In the genomic region with DNA sequence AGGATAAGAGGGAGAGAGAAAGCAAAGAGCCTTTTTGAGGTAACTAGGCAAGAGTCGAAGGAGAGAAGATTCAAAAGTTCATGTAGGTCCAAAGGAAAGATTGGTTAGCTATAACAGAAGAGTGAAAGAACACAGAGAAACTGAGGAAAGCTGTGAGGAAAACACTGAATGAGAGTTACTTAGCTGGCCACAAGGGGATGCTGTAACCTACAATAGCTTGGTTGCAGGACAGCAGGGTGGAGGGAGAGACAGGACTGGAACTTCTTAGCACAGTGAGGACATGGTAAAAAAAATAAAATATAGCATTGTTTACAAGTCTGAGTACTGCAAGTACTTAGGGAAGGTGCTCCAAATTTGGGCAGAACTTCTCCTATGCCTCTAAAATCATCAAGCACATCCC, we compare ENCODE assay signal across 1 cellular context.
TF ChIP-seq lines count a peak whose summit lies in the region.

No MANE protein-coding gene starts in this region.

TF ChIP-seq in HCT116, 20 proteins besides CTCF, POLR2A, EP300 and RAD21 (continued from another document):
- no peak for TF ChIP-seq POLR2AphosphoS5 (IDR thresholded peaks at IDR 0.05; ENCODE audit: low read depth, low read length)
- TF ChIP-seq SIN3A (IDR thresholded peaks at IDR 0.05; ENCODE audit: low read depth), result no peak
- TF ChIP-seq, protein P1, sequence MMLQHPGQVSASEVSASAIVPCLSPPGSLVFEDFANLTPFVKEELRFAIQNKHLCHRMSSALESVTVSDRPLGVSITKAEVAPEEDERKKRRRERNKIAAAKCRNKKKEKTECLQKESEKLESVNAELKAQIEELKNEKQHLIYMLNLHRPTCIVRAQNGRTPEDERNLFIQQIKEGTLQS (IDR thresholded peaks at IDR 0.05), result no peak
- no peak for TF ChIP-seq TCF7L2 (IDR thresholded peaks at IDR 0.05; ENCODE audit: borderline replicate concordance, extremely low read depth, insufficient read depth, insufficient read length)
- TF ChIP-seq SP1 (IDR thresholded peaks at IDR 0.05; ENCODE audit: low read depth), result no peak
- no peak for TF ChIP-seq FOSL1 (IDR thresholded peaks at IDR 0.05; ENCODE audit: low read depth)
- TF ChIP-seq EZH2 (IDR thresholded peaks at IDR 0.05), result no peak
- no peak for TF ChIP-seq ELF1 (IDR thresholded peaks at IDR 0.05; ENCODE audit: borderline replicate concordance, low read depth)
- no peak for TF ChIP-seq EGR1 (IDR thresholded peaks at IDR 0.05; ENCODE audit: low read depth)
- no peak for TF ChIP-seq ZNF274 (IDR thresholded peaks at IDR 0.05; ENCODE audit: low read depth, low read length)
- no peak for TF ChIP-seq EZH2phosphoT487 (IDR thresholded peaks at IDR 0.05; ENCODE audit: borderline replicate concordance)
- TF ChIP-seq JUND (IDR thresholded peaks at IDR 0.05), result no peak
- TF ChIP-seq, protein P2, sequence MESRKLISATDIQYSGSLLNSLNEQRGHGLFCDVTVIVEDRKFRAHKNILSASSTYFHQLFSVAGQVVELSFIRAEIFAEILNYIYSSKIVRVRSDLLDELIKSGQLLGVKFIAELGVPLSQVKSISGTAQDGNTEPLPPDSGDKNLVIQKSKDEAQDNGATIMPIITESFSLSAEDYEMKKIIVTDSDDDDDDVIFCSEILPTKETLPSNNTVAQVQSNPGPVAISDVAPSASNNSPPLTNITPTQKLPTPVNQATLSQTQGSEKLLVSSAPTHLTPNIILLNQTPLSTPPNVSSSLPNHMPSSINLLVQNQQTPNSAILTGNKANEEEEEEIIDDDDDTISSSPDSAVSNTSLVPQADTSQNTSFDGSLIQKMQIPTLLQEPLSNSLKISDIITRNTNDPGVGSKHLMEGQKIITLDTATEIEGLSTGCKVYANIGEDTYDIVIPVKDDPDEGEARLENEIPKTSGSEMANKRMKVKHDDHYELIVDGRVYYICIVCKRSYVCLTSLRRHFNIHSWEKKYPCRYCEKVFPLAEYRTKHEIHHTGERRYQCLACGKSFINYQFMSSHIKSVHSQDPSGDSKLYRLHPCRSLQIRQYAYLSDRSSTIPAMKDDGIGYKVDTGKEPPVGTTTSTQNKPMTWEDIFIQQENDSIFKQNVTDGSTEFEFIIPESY (IDR thresholded peaks at IDR 0.05; ENCODE audit: extremely low read depth, insufficient replicate concordance, low read length), result no peak
TF ChIP-seq in HCT116: peak in this region for 0.
